ENCODE assay signal across 1 cellular context in the genomic region with DNA sequence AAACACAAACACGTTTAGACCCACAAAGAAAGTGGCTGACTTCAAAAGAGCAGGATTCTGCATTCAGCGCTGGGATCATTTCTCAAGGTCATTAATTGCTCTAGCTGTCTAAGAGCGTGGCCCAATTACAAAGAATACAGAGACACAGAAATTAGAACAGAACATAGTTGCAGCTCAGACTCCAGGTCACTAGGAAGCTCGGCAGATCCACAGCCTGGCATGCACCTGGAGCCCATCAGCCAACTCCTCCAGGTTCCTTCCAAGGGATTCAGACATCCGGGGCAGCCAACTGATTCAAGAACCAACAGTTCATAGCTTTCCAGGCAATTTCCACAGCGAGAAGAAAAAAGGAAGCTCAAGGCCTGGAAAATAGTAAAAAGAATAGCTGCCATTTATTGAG.
TF ChIP-seq lines count a peak whose summit lies in the region.

No MANE protein-coding gene starts in this region.

TF ChIP-seq in IMR-90, 13 proteins besides CTCF, POLR2A, EP300 and RAD21:
- TF ChIP-seq NFE2L2 (IDR thresholded peaks at IDR 0.05; ENCODE audit: low read depth, low read length) (no peak), ELK1 (IDR thresholded peaks at IDR 0.05; ENCODE audit: borderline replicate concordance, low read depth, low read length) (no peak), FOS (IDR thresholded peaks at IDR 0.05; ENCODE audit: low read depth, low read length) (no peak), MAZ (IDR thresholded peaks at IDR 0.05; ENCODE audit: borderline replicate concordance, low read depth, low read length) (no peak), RCOR1 (IDR thresholded peaks at IDR 0.05; ENCODE audit: insufficient replicate concordance, low read length) (no peak)
TF ChIP-seq in IMR-90: peak in this region for 0.
